21 cellular contexts compared by ENCODE assay signal in the genomic region with DNA sequence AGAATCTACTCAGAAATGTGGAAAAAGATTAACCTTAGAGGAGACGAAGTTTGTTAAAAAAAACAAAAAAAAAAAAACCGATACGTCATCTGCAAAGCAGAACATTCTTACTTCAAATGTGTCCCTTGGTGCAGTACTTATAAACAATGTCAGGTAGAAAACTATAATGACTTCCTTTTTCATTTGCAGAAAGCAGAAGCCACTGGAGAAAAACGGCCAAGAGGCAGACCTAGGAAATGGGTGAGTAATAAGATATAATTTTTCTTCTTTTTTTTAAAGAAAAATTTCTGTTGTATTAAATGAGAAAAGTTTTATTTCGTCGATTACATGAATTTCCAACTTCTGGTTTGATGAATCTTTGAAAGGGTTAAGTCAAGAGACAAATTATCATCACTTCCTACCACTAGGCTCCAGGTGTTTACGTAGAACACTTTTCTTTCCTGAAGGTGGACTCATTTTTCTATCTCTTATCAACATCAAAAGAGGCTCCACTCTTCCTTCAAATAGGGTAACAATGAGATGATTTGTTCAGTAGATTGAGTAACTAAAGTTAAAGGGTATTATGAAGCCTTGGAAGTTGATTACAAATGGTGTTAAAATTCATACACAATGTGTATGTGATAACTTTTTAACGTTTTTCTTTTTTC. TPM values are rescaled to one million over a fixed set of nuclear protein-coding genes. Genes with fewer than 3 reads are reported as not detected.
"Had no signal": no experiment of that assay in that cellular context is flagged by ENCODE, and none has a peak within 500 bp of the region (broad histone marks: within the 10 kb centered on the region; RNA-seq: fewer than 3 reads in every experiment).

No MANE protein-coding gene starts in this region.

- H3K9me3 Mint-ChIP-seq: activated B cell treated with CpG ODN at 0.5 μM for 24 hours; activated CD8-positive, alpha-beta T cell treated with anti-CD3 and anti-CD28 coated beads for 36 hours; activated naive CD4-positive, alpha-beta T cell treated with anti-CD3 and anti-CD28 coated beads, Interleukin-2, amount 50 U/mL, for 72 hours; activated T-cell treated with anti-CD3 and anti-CD28 coated beads, Interleukin-2, amount 50 U/mL, for 4 hours; central memory CD8-positive, alpha-beta T cell; nephron progenitor cell had no signal

- H3K27ac Mint-ChIP-seq: activated B cell treated with CpG ODN at 0.5 μM for 24 hours; activated CD8-positive, alpha-beta T cell treated with anti-CD3 and anti-CD28 coated beads for 36 hours; activated naive CD4-positive, alpha-beta T cell treated with anti-CD3 and anti-CD28 coated beads, Interleukin-2, amount 50 U/mL, for 72 hours had no signal

- H3K4me1 Mint-ChIP-seq: activated B cell treated with CpG ODN at 0.5 μM for 24 hours; central memory CD8-positive, alpha-beta T cell had no signal

- H3K27me3 ChIP-seq: body of pancreas, testis had no signal

- DNase-seq: activated B cell treated with CpG ODN at 0.5 μM for 24 hours; activated CD4-positive, alpha-beta T cell treated with anti-CD3 and anti-CD28 coated beads for 48 hours; activated CD8-positive, alpha-beta T cell treated with anti-CD3 and anti-CD28 coated beads for 36 hours; activated effector memory CD4-positive, alpha-beta T cell treated with anti-CD3 and anti-CD28 coated beads, Interleukin-2, amount 50 U/mL, for 16 hours; activated T-cell treated with anti-CD3 and anti-CD28 coated beads, Interleukin-2, amount 50 U/mL, for 4 hours; body of pancreas; foreskin fibroblast; left ventricle myocardium inferior; mesendoderm; nephron progenitor cell; occipital lobe; spleen; stomach; T-helper 2 cell; testis; upper lobe of right lung had no signal

- H3K4me3 ChIP-seq: body of pancreas, coronary artery, left ventricle myocardium inferior, prostate gland, spleen, stomach, testis, upper lobe of right lung had no signal

- H3K4me1 ChIP-seq: body of pancreas, left ventricle myocardium inferior, prostate gland, spleen, stomach, testis, upper lobe of right lung had no signal

- H3K27ac ChIP-seq: body of pancreas, coronary artery, left ventricle myocardium inferior, prostate gland, spleen, stomach, testis, upper lobe of right lung had no signal

- H3K4me3 Mint-ChIP-seq: activated B cell treated with CpG ODN at 0.5 μM for 24 hours; activated CD8-positive, alpha-beta T cell treated with anti-CD3 and anti-CD28 coated beads for 36 hours; activated T-cell treated with anti-CD3 and anti-CD28 coated beads, Interleukin-2, amount 50 U/mL, for 4 hours; central memory CD8-positive, alpha-beta T cell; nephron progenitor cell had no signal

- ATAC-seq: activated CD8-positive, alpha-beta T cell treated with anti-CD3 and anti-CD28 coated beads for 36 hours; activated naive CD4-positive, alpha-beta T cell treated with anti-CD3 and anti-CD28 coated beads, Interleukin-2, amount 50 U/mL, for 72 hours; activated T-cell treated with anti-CD3 and anti-CD28 coated beads, Interleukin-2, amount 50 U/mL, for 4 hours; body of pancreas; sciatic nerve; upper lobe of right lung had no signal

- H3K36me3 ChIP-seq: left ventricle myocardium inferior, prostate gland, spleen, stomach, upper lobe of right lung had no signal

- H3K36me3 Mint-ChIP-seq: activated naive CD4-positive, alpha-beta T cell treated with anti-CD3 and anti-CD28 coated beads, Interleukin-2, amount 50 U/mL, for 72 hours had no signal

- H3K9me3 ChIP-seq: body of pancreas, left ventricle myocardium inferior, prostate gland, spleen, stomach, testis, upper lobe of right lung had no signal

RNA-seq across cellular contexts. Expression of gene HMGA2, which starts 14.2 kb away (rescaled TPM):
- total RNA-seq: activated B cell treated with CpG ODN at 0.5 μM for 24 hours; activated CD8-positive, alpha-beta T cell treated with anti-CD3 and anti-CD28 coated beads for 36 hours; left ventricle myocardium inferior; upper lobe of right lung had no signal
